Comparison of ENCODE assay signal across 9 cellular contexts in genomic region chr11:17183836-17184235, GRCh38.
"Had no signal": no experiment of that assay in that cellular context is flagged by ENCODE, and none has a peak within 500 bp of the region (broad histone marks: within the 10 kb centered on the region; RNA-seq: fewer than 3 reads in every experiment).

No MANE protein-coding gene starts in this region.

- DNase-seq: GM23248, H9, HCEC 1CT, Karpas-422, KBM-7 had no signal

- H3K27ac Mint-ChIP-seq: H9, IgD-negative memory B cell had no signal

- H3K4me3 Mint-ChIP-seq: H9, IgD-negative memory B cell had no signal

- H3K9me3 Mint-ChIP-seq: H9, IgD-negative memory B cell had no signal

- H2AFZ ChIP-seq: GM23248 had no signal

- H3K4me3 ChIP-seq: GM23248 had no signal

- H3K27me3 Mint-ChIP-seq: IgD-negative memory B cell had no signal

- H3K4me2 ChIP-seq: KMS-11 had no signal

- H3K27ac ChIP-seq: GM23248, HL-60, KMS-11 had no signal

- ATAC-seq: HepG2 had no signal
